ENCODE assay signal across 2 cellular contexts in genomic region chr2:160963957-160964356, GRCh38.
TF ChIP-seq lines count a peak whose summit lies in the region.

No MANE protein-coding gene starts in this region.

TF ChIP-seq in IMR-90, 13 proteins besides CTCF, POLR2A, EP300 and RAD21:
- TF ChIP-seq MAFK (IDR thresholded peaks at IDR 0.05; ENCODE audit: low read depth, low read length) (no peak), CEBPB (IDR thresholded peaks at IDR 0.05; ENCODE audit: low read depth, low read length) (peak; percentile 40; the same call in 1 of the 2 replicates)

TF ChIP-seq in H1, 55 proteins besides CTCF, POLR2A, EP300 and RAD21:
- TF ChIP-seq CHD1 (IDR thresholded peaks at IDR 0.05; ENCODE audit: low read depth, low read length) (no peak), CHD7 (IDR thresholded peaks at IDR 0.05; ENCODE audit: insufficient replicate concordance, low read length) (no peak), ZNF274 (IDR thresholded peaks at IDR 0.05; ENCODE audit: borderline replicate concordance, extremely low read depth, low read length) (no peak)
